In the genomic region with DNA sequence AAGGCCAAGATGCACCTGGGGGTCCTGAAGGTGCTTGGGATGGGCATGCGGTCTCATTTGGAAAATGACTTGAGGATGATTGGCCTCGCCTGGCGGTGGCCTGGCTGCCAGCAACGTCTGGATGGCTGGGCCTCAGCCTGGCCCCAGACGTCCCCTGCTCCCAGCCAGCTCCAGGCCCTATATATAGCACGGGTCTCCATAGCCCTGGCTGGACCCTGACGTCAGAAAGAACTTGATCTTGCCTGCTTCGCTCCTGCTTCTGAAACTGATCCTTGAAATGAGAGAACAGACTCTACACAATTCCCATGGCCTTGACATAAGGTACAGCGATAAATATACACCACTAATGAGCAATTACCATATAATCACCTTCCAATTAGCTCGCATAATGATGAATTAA, we compare ENCODE assay signal across 21 cellular contexts. TPM values are rescaled to one million over a fixed set of nuclear protein-coding genes. Genes with fewer than 3 reads are reported as not detected.
DNase-seq lines count a peak whose midpoint lies in the region; ATAC-seq, FAIRE-seq and TF ChIP-seq lines count a peak whose summit lies in the region.
"Had no signal": no experiment of that assay in that cellular context is flagged by ENCODE, and none has a peak within 500 bp of the region (broad histone marks: within the 10 kb centered on the region; RNA-seq: fewer than 3 reads in every experiment).

No MANE protein-coding gene starts in this region.

- H3K9me3 ChIP-seq in HUES6 (ENCODE audit: control insufficient read depth, insufficient read depth, low read depth, low read length) (no peaks in the 10 kb centered on the region), iPS-15b (ENCODE audit: control insufficient read depth, insufficient read depth, low read length) (no peaks in the 10 kb centered on the region), psoas muscle (no peaks in the 10 kb centered on the region)
- H3K9me3 ChIP-seq: HAP-1 had no signal

- no peak overlapping the region for H3K9ac ChIP-seq in HUES6 (ENCODE audit: low read length)
- no peak overlapping the region for H3K9ac ChIP-seq in iPS-15b (ENCODE audit: low read depth, low read length)

- H3K4me1 ChIP-seq in HUES6 (ENCODE audit: control insufficient read depth, insufficient read depth, low read length) (peaks cover 26% of the 10 kb centered on the region), iPS-15b (ENCODE audit: control insufficient read depth, insufficient read depth, low read length) (no peaks in the 10 kb centered on the region), psoas muscle (peaks cover 31% of the 10 kb centered on the region)
- H3K4me1 ChIP-seq: HAP-1 had no signal

- ATAC-seq in psoas muscle, result peak; percentile 80 to 91 (median 85)
- no peak for ATAC-seq in GM18520 (IDR thresholded peaks at IDR 0.05; ENCODE audit: unreplicated experiment)
- ATAC-seq: PC-3 had no signal

- TF ChIP-seq CTCF in psoas muscle (IDR thresholded peaks at IDR 0.05), result no peak

- intact Hi-C loops in psoas muscle (cut with DNase I), result no loop called here

- H3K27ac ChIP-seq in HUES6 (ENCODE audit: low read depth, low read length) (no peak overlapping the region), psoas muscle (no peak overlapping the region)

- 17 to 29% (median 25%) methylated on average over 10 of the region's 10 CpGs for WGBS in psoas muscle, 3 donors

- DNase-seq in DMS 273 (lab: John Stamatoyannopoulos, UW; ENCODE audit: unreplicated experiment), result peak; percentile 70
- no peak for DNase-seq in psoas muscle
- no peak for DNase-seq in NCI-H2081 (lab: John Stamatoyannopoulos, UW)
- no peak for DNase-seq in RCC 7860 (ENCODE audit: low spot score)
- DNase-seq in A172 (ENCODE audit: low spot score), result no peak
- DNase-seq: ACHN, AML-193, COR-L47, DMS53, NCI-H1105 treated with DMSO at 0.1 percent for 48 hours, NCI-H187 treated with DMSO at 0.1 percent for 48 hours, NCI-H446 treated with DMSO at 0.1 percent for 48 hours, NCI-H774, PC-3 had no signal

- no peak for FAIRE-seq in RCC 7860 (lab: Jason Lieb, UNC)

- H3K36me3 ChIP-seq in HUES6 (ENCODE audit: control insufficient read depth, insufficient read depth, low read length) (no peaks in the 10 kb centered on the region), iPS-15b (ENCODE audit: control insufficient read depth, insufficient read depth, low read length) (no peaks in the 10 kb centered on the region), psoas muscle (ENCODE audit: insufficient read depth in 1 of 2, low read depth in 1 of 2) (no peaks in the 10 kb centered on the region)
- H3K36me3 ChIP-seq: HAP-1 had no signal

- H3K27me3 ChIP-seq in HUES6 (ENCODE audit: control insufficient read depth, insufficient read depth, low read length), result peaks cover 93% of the 10 kb centered on the region
- H3K27me3 ChIP-seq in iPS-15b (ENCODE audit: control insufficient read depth, insufficient read depth, low read length), result peaks cover 90% of the 10 kb centered on the region
- peaks cover 0 to 51% (median 17%) of the 10 kb centered on the region in 3 donors for H3K27me3 ChIP-seq in psoas muscle (ENCODE audit: insufficient read depth in 3 of 3, low read length in 2 of 3)

- peak overlapping the region; percentile 45; the same call in 1 of the 2 replicates for H3K4me3 ChIP-seq in HUES6 (ENCODE audit: low read depth, low read length)
- H3K4me3 ChIP-seq in iPS-15b (ENCODE audit: low read depth, low read length), result peak overlapping the region; percentile 40
- H3K4me3 ChIP-seq in psoas muscle, result no peak overlapping the region
- H3K4me3 ChIP-seq: HAP-1 had no signal

RNA-seq across cellular contexts. Expression of a gene that starts 11.8 kb away (rescaled TPM):
- 1 to 10 TPM in 2 of 4 donors, under 1 TPM in 2; 0.69 to 3.3 (median 1.2) TPM for total RNA-seq in psoas muscle
- 1 to 10 TPM; 1.1 to 3.4 (median 1.2) TPM for polyA plus RNA-seq in psoas muscle
- 0.05 and 0.81 TPM in 2 replicates for total RNA-seq in A172 (2014; rRNA removed; shearing (Covaris generic))
- total RNA-seq: LHCN-M2, PC-3 had no signal
- polyA plus RNA-seq: CD14-positive monocyte, IgD-negative memory B cell had no signal
